ENCODE assay signal across 15 cellular contexts in genomic region chr12:64968989-64969819, GRCh38.
DNase-seq lines count a peak whose midpoint lies in the region; ATAC-seq, FAIRE-seq and TF ChIP-seq lines count a peak whose summit lies in the region.
"Had no signal": no experiment of that assay in that cellular context is flagged by ENCODE, and none has a peak within 500 bp of the region (broad histone marks: within the 10 kb centered on the region; RNA-seq: fewer than 3 reads in every experiment).

No MANE protein-coding gene starts in this region.

- peak; percentile 26 for FAIRE-seq in astrocyte (lab: Jason Lieb, UNC)
- FAIRE-seq: endometrium, islet of Langerhans had no signal

- H3K4me2 ChIP-seq in astrocyte (ENCODE audit: low read length): peak overlapping the region; percentile 76
- H3K4me2 ChIP-seq: BLaER1, SK-N-SH had no signal

- POLR2A ChIA-PET in AG04450 (lab: Yijun Ruan, JAX): no interaction called here
- POLR2A ChIA-PET in CD8-positive, alpha-beta T cell (lab: Charles Lee): no interaction called here

- no peaks in the 10 kb centered on the region for H3K9me3 ChIP-seq in AG04450 (ENCODE audit: control insufficient read depth, insufficient read depth, low read length)
- H3K9me3 ChIP-seq in astrocyte (ENCODE audit: insufficient read depth, low read depth, low read length): peaks cover 3% of the 10 kb centered on the region
- H3K9me3 ChIP-seq in heart left ventricle: peaks cover 0 to 8% (median 0%) of the 10 kb centered on the region in 12 donors
- H3K9me3 ChIP-seq in CD8-positive, alpha-beta T cell (ENCODE audit: low read length): no peaks in the 10 kb centered on the region
- H3K9me3 ChIP-seq: SK-N-SH had no signal

- H3K27me3 ChIP-seq in AG04450 (ENCODE audit: control insufficient read depth, insufficient read depth, low read length) (peaks cover 7% of the 10 kb centered on the region), astrocyte (ENCODE audit: insufficient read depth, low read length) (no peaks in the 10 kb centered on the region), heart left ventricle (peaks cover 0 to 3% (median 0%) of the 10 kb centered on the region in 9 donors)
- H3K27me3 ChIP-seq in CD8-positive, alpha-beta T cell (ENCODE audit: insufficient read depth, low read length): no peaks in the 10 kb centered on the region
- H3K27me3 ChIP-seq: BLaER1 had no signal

- CTCF ChIA-PET in AG04450 (lab: Charles Lee): interaction anchor here (1.3 kb wide), 1 partner anchor 78 kb away, joined by 5 read pairs; no protein-coding TSS in a partner anchor
- CTCF ChIA-PET in CD8-positive, alpha-beta T cell (lab: Charles Lee): no interaction called here

- no peak for TF ChIP-seq POLR2A in heart left ventricle (IDR thresholded peaks at IDR 0.05)

- peak overlapping the region; percentile 71 for H3K4me3 Mint-ChIP-seq in astrocyte (ENCODE audit: unreplicated experiment)
- no peak overlapping the region for H3K4me3 Mint-ChIP-seq in CD8-positive, alpha-beta T cell
- H3K4me3 Mint-ChIP-seq: brain, nephron had no signal

- H3K27ac ChIP-seq in AG04450 (ENCODE audit: low read depth, low read length) (no peak overlapping the region), astrocyte (ENCODE audit: low read depth, low read length) (peak overlapping the region; percentile 13), heart left ventricle (no peak overlapping the region)
- no peak overlapping the region for H3K27ac ChIP-seq in CD8-positive, alpha-beta T cell (ENCODE audit: low read depth, low read length)
- H3K27ac ChIP-seq: BLaER1 had no signal

- H3K27me3 Mint-ChIP-seq in astrocyte (ENCODE audit: low read depth, unreplicated experiment): no peaks in the 10 kb centered on the region
- H3K27me3 Mint-ChIP-seq in CD8-positive, alpha-beta T cell (ENCODE audit: low read depth): peaks cover 25% of the 10 kb centered on the region

- H3K36me3 Mint-ChIP-seq in astrocyte (ENCODE audit: low read depth, unreplicated experiment): no peaks in the 10 kb centered on the region
- H3K36me3 Mint-ChIP-seq in CD8-positive, alpha-beta T cell: no peaks in the 10 kb centered on the region
- H3K36me3 Mint-ChIP-seq: brain had no signal

- peak overlapping the region; percentile 19 for H3K9ac ChIP-seq in astrocyte (ENCODE audit: low read length)
- H3K9ac ChIP-seq: BLaER1, SK-N-SH had no signal

- peaks cover 11% of the 10 kb centered on the region for H3K4me1 Mint-ChIP-seq in astrocyte (ENCODE audit: low read depth, unreplicated experiment)
- no peaks in the 10 kb centered on the region for H3K4me1 Mint-ChIP-seq in CD8-positive, alpha-beta T cell (ENCODE audit: low read depth)
- H3K4me1 Mint-ChIP-seq: brain, nephron had no signal

- no peaks in the 10 kb centered on the region for H3K36me3 ChIP-seq in astrocyte (ENCODE audit: insufficient read depth, low read length)
- H3K36me3 ChIP-seq in heart left ventricle: no peaks in the 10 kb centered on the region
- H3K36me3 ChIP-seq in CD8-positive, alpha-beta T cell (ENCODE audit: insufficient read depth, low read length): no peaks in the 10 kb centered on the region
- H3K36me3 ChIP-seq: BLaER1 had no signal

- peak overlapping the region; percentile 43 for H2AFZ ChIP-seq in astrocyte (ENCODE audit: low read depth, low read length)

- DNase-seq in AG04450 (ENCODE audit: low read depth, low spot score) (peak; percentile 23), HK-2 (ENCODE audit: unreplicated experiment) (peak; percentile 16), astrocyte (ENCODE audit: low read depth) (no peak), hepatic stellate cell (ENCODE audit: low spot score) (peak; percentile 9), heart left ventricle (no peak), NCI-H526 (lab: John Stamatoyannopoulos, UW) (no peak)
- no peak for DNase-seq in CD8-positive, alpha-beta T cell
- DNase-seq: activated CD4-positive, CD25-positive, alpha-beta regulatory T cell treated with anti-CD3 and anti-CD28 coated beads, Interleukin-2, amount 50 U/mL, for 72 hours; SK-N-SH had no signal

- no peaks in the 10 kb centered on the region for H4K20me1 ChIP-seq in astrocyte (ENCODE audit: insufficient read depth, low read length)
- H4K20me1 ChIP-seq: BLaER1 had no signal

- H3K79me2 ChIP-seq in astrocyte (ENCODE audit: insufficient read depth, low read length): no peaks in the 10 kb centered on the region

- ATAC-seq in heart left ventricle: no peak
- ATAC-seq in GM21723 (IDR thresholded peaks at IDR 0.05; ENCODE audit: unreplicated experiment): no peak
- no peak for ATAC-seq in CD8-positive, alpha-beta T cell

- H3K4me1 ChIP-seq in astrocyte (ENCODE audit: insufficient read depth, low read length): peaks cover 5% of the 10 kb centered on the region
- H3K4me1 ChIP-seq in heart left ventricle: no peaks in the 10 kb centered on the region
- H3K4me1 ChIP-seq in CD8-positive, alpha-beta T cell (ENCODE audit: insufficient read depth, low read length): no peaks in the 10 kb centered on the region

- TF ChIP-seq CTCF in AG04450 (IDR thresholded peaks at IDR 0.05; ENCODE audit: low read depth, low read length): no peak
- TF ChIP-seq CTCF in astrocyte (IDR thresholded peaks at IDR 0.05; ENCODE audit: insufficient read depth, low read depth, low read length): no peak
- no peak for TF ChIP-seq CTCF in heart left ventricle (IDR thresholded peaks at IDR 0.05)
- no peak for TF ChIP-seq CTCF in CD8-positive, alpha-beta T cell (IDR thresholded peaks at IDR 0.05)

- H3K27ac Mint-ChIP-seq in astrocyte (ENCODE audit: unreplicated experiment): peak overlapping the region; percentile 95
- no peak overlapping the region for H3K27ac Mint-ChIP-seq in CD8-positive, alpha-beta T cell
- H3K27ac Mint-ChIP-seq: brain, nephron had no signal

- H3K9me3 Mint-ChIP-seq in astrocyte (ENCODE audit: unreplicated experiment): peaks cover 6% of the 10 kb centered on the region
- H3K9me3 Mint-ChIP-seq in CD8-positive, alpha-beta T cell: no peaks in the 10 kb centered on the region

- intact Hi-C loops in heart left ventricle (cut with DNase I): no loop called here
- intact Hi-C loops in CD8-positive, alpha-beta T cell (cut with DNase I, micrococcal nuclease): no loop called here

- H3K4me3 ChIP-seq in AG04450 (ENCODE audit: low read depth, low read length): no peak overlapping the region
- no peak overlapping the region for H3K4me3 ChIP-seq in astrocyte (ENCODE audit: insufficient read depth, low read depth, low read length)
- no peak overlapping the region for H3K4me3 ChIP-seq in heart left ventricle
- H3K4me3 ChIP-seq in CD8-positive, alpha-beta T cell (ENCODE audit: low read depth, low read length): no peak overlapping the region
- H3K4me3 ChIP-seq: BLaER1 had no signal

Comparison
In these comparisons a context has a peak if more than half of its experiments do, and no peak if none do; other contexts are left out.
1. DNase-seq: peak in AG04450 (single experiment), HK-2 (single experiment) and hepatic stellate cell (single experiment); none in astrocyte (single experiment), heart left ventricle (0 of 5), NCI-H526 (0 of 2) and CD8-positive, alpha-beta T cell (0 of 7).